Comparison of ENCODE assay signal across 35 cellular contexts in the genomic region with DNA sequence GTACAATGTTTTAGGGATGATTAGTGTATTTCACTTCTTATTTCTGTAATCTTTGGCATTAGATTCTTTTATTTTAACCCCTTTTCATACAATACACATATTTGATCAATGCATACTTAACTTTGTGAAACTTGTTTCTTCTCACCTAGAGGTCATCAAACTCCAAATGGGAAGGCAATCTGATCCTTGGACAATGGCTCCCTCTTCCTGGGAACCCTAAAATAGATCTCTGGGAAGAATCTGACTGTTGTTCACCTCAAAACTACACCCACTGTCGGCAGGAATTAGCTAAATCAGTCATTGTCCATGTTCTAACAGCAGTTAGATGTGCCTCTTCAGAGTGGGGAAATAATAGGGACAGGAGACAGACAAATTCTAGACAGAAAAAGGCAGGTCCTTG.
"Had no signal": no experiment of that assay in that cellular context is flagged by ENCODE, and none has a peak within 500 bp of the region (broad histone marks: within the 10 kb centered on the region; RNA-seq: fewer than 3 reads in every experiment).

No MANE protein-coding gene starts in this region.

- H3K4me3 Mint-ChIP-seq: activated CD4-positive, alpha-beta memory T cell treated with anti-CD3 and anti-CD28 coated beads, Interleukin-2, amount 10 ng/mL, durations not matched to agents 7 days and 5 days; activated CD4-positive, alpha-beta T cell treated with anti-CD3 and anti-CD28 coated beads, Interleukin-2, amount 10 ng/mL, durations not matched to agents 7 days and 5 days; activated naive CD4-positive, alpha-beta T cell treated with anti-CD3 and anti-CD28 coated beads for 36 hours; activated naive CD4-positive, alpha-beta T cell treated with anti-CD3 and anti-CD28 coated beads, Interleukin-2, amount 50 U/mL, for 24 hours; activated naive CD8-positive, alpha-beta T cell treated with anti-CD3 and anti-CD28 coated beads for 36 hours; activated naive CD8-positive, alpha-beta T cell treated with anti-CD3 and anti-CD28 coated beads, Interleukin-2, amount 50 U/mL, for 24 hours; activated T-helper 1 cell treated with anti-CD3 and anti-CD28 coated beads, Interleukin-12 subunit alpha, Interleukin-12 subunit beta, Interleukin-2, Interleukin-4 antibody, amounts not matched to agents 30 ng/mL and 10 ng/mL and 1 ng/mL, durations not matched to agents 14 hours and 24 hours and 36 hours; dendritic cell treated with granulocyte-macrophage colony-stimulating factor and Interleukin-4, amounts not matched to agents 40 ng/mL and 50 ng/mL, for 4 days; WTC11 had no signal

- H3K27me3 Mint-ChIP-seq: activated CD4-positive, alpha-beta memory T cell treated with anti-CD3 and anti-CD28 coated beads, Interleukin-2, amount 10 ng/mL, durations not matched to agents 7 days and 5 days; activated CD4-positive, alpha-beta T cell treated with anti-CD3 and anti-CD28 coated beads, Interleukin-2, amount 10 ng/mL, durations not matched to agents 7 days and 5 days; activated naive CD4-positive, alpha-beta T cell treated with anti-CD3 and anti-CD28 coated beads, Interleukin-2, amount 50 U/mL, for 24 hours; activated naive CD8-positive, alpha-beta T cell treated with anti-CD3 and anti-CD28 coated beads for 36 hours; activated naive CD8-positive, alpha-beta T cell treated with anti-CD3 and anti-CD28 coated beads, Interleukin-2, amount 50 U/mL, for 24 hours; dendritic cell treated with granulocyte-macrophage colony-stimulating factor and Interleukin-4, amounts not matched to agents 40 ng/mL and 50 ng/mL, for 4 days had no signal

- H3K27ac ChIP-seq: adrenal gland, body of pancreas, cardiac muscle cell, coronary artery, dorsolateral prefrontal cortex, epithelial cell of prostate, gastrocnemius medialis, heart left ventricle, VCaP had no signal

- H3K4me3 ChIP-seq: adrenal gland, body of pancreas, cardiac muscle cell, coronary artery, dorsolateral prefrontal cortex, gastrocnemius medialis, heart left ventricle had no signal

- H3K27ac Mint-ChIP-seq: activated CD4-positive, alpha-beta memory T cell treated with anti-CD3 and anti-CD28 coated beads, Interleukin-2, amount 10 ng/mL, durations not matched to agents 7 days and 5 days; activated CD4-positive, alpha-beta T cell treated with anti-CD3 and anti-CD28 coated beads, Interleukin-2, amount 10 ng/mL, durations not matched to agents 7 days and 5 days; activated naive CD4-positive, alpha-beta T cell treated with anti-CD3 and anti-CD28 coated beads for 36 hours; activated naive CD4-positive, alpha-beta T cell treated with anti-CD3 and anti-CD28 coated beads, Interleukin-2, amount 50 U/mL, for 24 hours; activated naive CD8-positive, alpha-beta T cell treated with anti-CD3 and anti-CD28 coated beads for 36 hours; activated naive CD8-positive, alpha-beta T cell treated with anti-CD3 and anti-CD28 coated beads, Interleukin-2, amount 50 U/mL, for 24 hours; activated T-helper 1 cell treated with anti-CD3 and anti-CD28 coated beads, Interleukin-12 subunit alpha, Interleukin-12 subunit beta, Interleukin-2, Interleukin-4 antibody, amounts not matched to agents 30 ng/mL and 10 ng/mL and 1 ng/mL, durations not matched to agents 14 hours and 24 hours and 36 hours; activated T-helper 2 cell treated with anti-CD3 and anti-CD28 coated beads, Interferon-gamma antibody, Interleukin-2, Interleukin-4, amounts not matched to agents 10 μg/mL and 5 μg/mL and 100 μg/mL, durations not matched to agents 14 hours and 24 hours and 36 hours; dendritic cell treated with granulocyte-macrophage colony-stimulating factor and Interleukin-4, amounts not matched to agents 40 ng/mL and 50 ng/mL, for 4 days; WTC11 had no signal

- FAIRE-seq: TTC549 had no signal

- H3K4me1 ChIP-seq: adrenal gland, body of pancreas, gastrocnemius medialis, heart left ventricle had no signal

- H3K36me3 ChIP-seq: adrenal gland, cardiac muscle cell, gastrocnemius medialis, heart left ventricle had no signal

- DNase-seq: activated CD4-positive, alpha-beta memory T cell treated with anti-CD3 and anti-CD28 coated beads, Interleukin-2, amount 10 ng/mL, durations not matched to agents 7 days and 5 days; activated CD4-positive, alpha-beta T cell treated with anti-CD3 and anti-CD28 coated beads for 1 hour; activated CD4-positive, alpha-beta T cell treated with anti-CD3 and anti-CD28 coated beads for 4 hours; activated CD4-positive, alpha-beta T cell treated with anti-CD3 and anti-CD28 coated beads, Interleukin-2, amount 10 ng/mL, durations not matched to agents 7 days and 5 days; activated CD4-positive, alpha-beta T cell treated with anti-CD3 and anti-CD28 coated beads, Interleukin-2, amount 50 U/mL, for 4 hours; activated effector memory CD4-positive, alpha-beta T cell treated with anti-CD3 and anti-CD28 coated beads, Interleukin-2, amount 50 U/mL, for 16 hours; activated naive CD4-positive, alpha-beta T cell treated with anti-CD3 and anti-CD28 coated beads for 36 hours; activated naive CD8-positive, alpha-beta T cell treated with anti-CD3 and anti-CD28 coated beads for 36 hours; activated naive CD8-positive, alpha-beta T cell treated with anti-CD3 and anti-CD28 coated beads, Interleukin-2, amount 50 U/mL, for 24 hours; activated T-cell treated with anti-CD3 and anti-CD28 coated beads, Interleukin-2, amount 50 U/mL, for 1 hour; activated T-cell treated with anti-CD3 and anti-CD28 coated beads, Interleukin-2, amount 50 U/mL, for 48 hours; adrenal gland; amygdala; aorta; body of pancreas; central memory CD4-positive, alpha-beta T cell; dorsolateral prefrontal cortex; effector memory CD4-positive, alpha-beta T cell; foreskin fibroblast; gastrocnemius medialis; glutamatergic neuron; heart left ventricle; hypothalamus; T-helper 2 cell had no signal

- H3K36me3 Mint-ChIP-seq: activated naive CD4-positive, alpha-beta T cell treated with anti-CD3 and anti-CD28 coated beads, Interleukin-2, amount 50 U/mL, for 24 hours; activated naive CD8-positive, alpha-beta T cell treated with anti-CD3 and anti-CD28 coated beads for 36 hours; WTC11 had no signal

- ATAC-seq: activated naive CD8-positive, alpha-beta T cell treated with anti-CD3 and anti-CD28 coated beads, Interleukin-2, amount 50 U/mL, for 24 hours; body of pancreas; esophagus mucosa; gastrocnemius medialis; heart left ventricle; WTC11 had no signal

- H3K9me3 Mint-ChIP-seq: activated T-helper 1 cell treated with anti-CD3 and anti-CD28 coated beads, Interleukin-12 subunit alpha, Interleukin-12 subunit beta, Interleukin-2, Interleukin-4 antibody, amounts not matched to agents 30 ng/mL and 10 ng/mL and 1 ng/mL, durations not matched to agents 14 hours and 24 hours and 36 hours; WTC11 had no signal

- H3K27me3 ChIP-seq: adrenal gland, body of pancreas, cardiac muscle cell, dorsolateral prefrontal cortex, gastrocnemius medialis, heart left ventricle had no signal

- H3K9me3 ChIP-seq: adrenal gland, body of pancreas, gastrocnemius medialis, heart left ventricle had no signal

- H3K4me1 Mint-ChIP-seq: activated CD4-positive, alpha-beta memory T cell treated with anti-CD3 and anti-CD28 coated beads, Interleukin-2, amount 10 ng/mL, durations not matched to agents 7 days and 5 days; activated CD4-positive, alpha-beta T cell treated with anti-CD3 and anti-CD28 coated beads, Interleukin-2, amount 10 ng/mL, durations not matched to agents 7 days and 5 days; activated naive CD4-positive, alpha-beta T cell treated with anti-CD3 and anti-CD28 coated beads, Interleukin-2, amount 50 U/mL, for 24 hours; activated naive CD8-positive, alpha-beta T cell treated with anti-CD3 and anti-CD28 coated beads for 36 hours; activated naive CD8-positive, alpha-beta T cell treated with anti-CD3 and anti-CD28 coated beads, Interleukin-2, amount 50 U/mL, for 24 hours; WTC11 had no signal
